ENCODE assay signal across 17 cellular contexts in the genomic region with DNA sequence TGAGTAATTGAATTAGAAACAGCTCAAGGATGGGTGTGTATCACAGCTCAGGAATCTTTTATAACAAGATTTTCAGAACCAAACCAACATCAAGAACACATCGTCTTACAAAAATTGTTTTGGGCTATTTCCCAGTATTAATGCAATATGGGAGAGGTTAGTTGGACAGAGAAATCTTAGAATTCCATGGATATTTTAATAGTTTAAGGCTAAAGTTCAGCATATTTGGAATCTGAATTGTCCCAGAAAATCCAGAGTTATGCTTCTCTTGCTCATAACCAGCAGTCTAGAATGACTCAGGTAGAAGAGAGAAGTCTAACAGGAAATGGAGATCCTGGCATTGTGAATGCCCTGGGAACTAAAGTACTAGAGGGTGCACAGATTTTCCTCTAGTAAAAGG.
A peak's percentile ranks its signal among the peaks of the same experiment; 100 is the strongest.
DNase-seq lines count a peak whose midpoint lies in the region; ATAC-seq and TF ChIP-seq lines count a peak whose summit lies in the region.
"Had no signal": no experiment of that assay in that cellular context is flagged by ENCODE, and none has a peak within 500 bp of the region (broad histone marks: within the 10 kb centered on the region; RNA-seq: fewer than 3 reads in every experiment).

No MANE protein-coding gene starts in this region.

- no peak overlapping the region for H3K9ac ChIP-seq in colonic mucosa (ENCODE audit: low read depth in 2 of 2, low read length in 2 of 2)

- no peaks in the 10 kb centered on the region for H3K4me1 ChIP-seq in colonic mucosa

- no peak overlapping the region for H3K27ac Mint-ChIP-seq in stimulated activated effector memory CD8-positive, alpha-beta T cell treated with anti-CD3 and anti-CD28 coated beads, Interleukin-12 subunit alpha, Interleukin-12 subunit beta, amount 100 ng/mL, for 72 hours
- H3K27ac Mint-ChIP-seq: activated naive CD4-positive, alpha-beta T cell treated with anti-CD3 and anti-CD28 coated beads, Interleukin-2, amount 50 U/mL, for 72 hours; dendritic cell treated with granulocyte-macrophage colony-stimulating factor and Interleukin-4, amounts not matched to agents 40 ng/mL and 50 ng/mL, for 4 days had no signal

- ATAC-seq in omental fat pad (ENCODE audit: low FRiP score): peak; percentile 83
- ATAC-seq in stimulated activated effector memory CD8-positive, alpha-beta T cell treated with anti-CD3 and anti-CD28 coated beads, Interleukin-12 subunit alpha, Interleukin-12 subunit beta, amount 100 ng/mL, for 72 hours: no peak
- ATAC-seq in HG03442 (IDR thresholded peaks at IDR 0.05; ENCODE audit: unreplicated experiment): no peak
- ATAC-seq: activated naive CD4-positive, alpha-beta T cell treated with anti-CD3 and anti-CD28 coated beads, Interleukin-2, amount 50 U/mL, for 72 hours; GM12878 had no signal

- DNase-seq in AG09309 (ENCODE audit: low read depth) (peak; percentile 88), HT1080 (ENCODE audit: low read depth) (peak; percentile 36), epithelial cell of esophagus (ENCODE audit: low read depth) (peak; percentile 35), omental fat pad (ENCODE audit: low spot score) (no peak), colonic mucosa (no peak), NCI-H526 (lab: John Stamatoyannopoulos, UW) (no peak)
- no peak for DNase-seq in stimulated activated effector memory CD8-positive, alpha-beta T cell treated with anti-CD3 and anti-CD28 coated beads, Interleukin-12 subunit alpha, Interleukin-12 subunit beta, amount 100 ng/mL, for 72 hours (ENCODE audit: low spot score in 2 of 2)
- DNase-seq: activated CD4-positive, alpha-beta T cell treated with anti-CD3 and anti-CD28 coated beads for 1 hour; C1 segment of cervical spinal cord; foreskin melanocyte; NCI-H82; spleen; T-helper 2 cell had no signal

- TF ChIP-seq CTCF in AG09309 (IDR thresholded peaks at IDR 0.05; ENCODE audit: control insufficient read depth, insufficient read depth, low read depth, low read length, missing control alignments) (no peak), epithelial cell of esophagus (IDR thresholded peaks at IDR 0.05; ENCODE audit: insufficient read depth, low read depth, low read length, missing control alignments) (no peak), omental fat pad (IDR thresholded peaks at IDR 0.05) (no peak), colonic mucosa (IDR thresholded peaks at IDR 0.05) (no peak)

- no peaks in the 10 kb centered on the region for H3K9me3 Mint-ChIP-seq in stimulated activated effector memory CD8-positive, alpha-beta T cell treated with anti-CD3 and anti-CD28 coated beads, Interleukin-12 subunit alpha, Interleukin-12 subunit beta, amount 100 ng/mL, for 72 hours
- H3K9me3 Mint-ChIP-seq: activated naive CD4-positive, alpha-beta T cell treated with anti-CD3 and anti-CD28 coated beads, Interleukin-2, amount 50 U/mL, for 72 hours had no signal

- H3K36me3 Mint-ChIP-seq in stimulated activated effector memory CD8-positive, alpha-beta T cell treated with anti-CD3 and anti-CD28 coated beads, Interleukin-12 subunit alpha, Interleukin-12 subunit beta, amount 100 ng/mL, for 72 hours: no peaks in the 10 kb centered on the region
- H3K36me3 Mint-ChIP-seq: activated naive CD4-positive, alpha-beta T cell treated with anti-CD3 and anti-CD28 coated beads, Interleukin-2, amount 50 U/mL, for 72 hours had no signal

- H3K9me3 ChIP-seq in colonic mucosa: no peaks in the 10 kb centered on the region
- H3K9me3 ChIP-seq: spleen had no signal

- no peaks in the 10 kb centered on the region for H3K27me3 ChIP-seq in colonic mucosa

- H3K4me3 ChIP-seq in AG09309 (ENCODE audit: control insufficient read depth, low read depth, low read length) (no peak overlapping the region), epithelial cell of esophagus (ENCODE audit: low read length) (no peak overlapping the region), colonic mucosa (no peak overlapping the region)
- H3K4me3 ChIP-seq: GM12878, spleen had no signal

- no peak overlapping the region for H3K27ac ChIP-seq in colonic mucosa
- H3K27ac ChIP-seq: spleen had no signal

- no peaks in the 10 kb centered on the region for H3K4me1 Mint-ChIP-seq in stimulated activated effector memory CD8-positive, alpha-beta T cell treated with anti-CD3 and anti-CD28 coated beads, Interleukin-12 subunit alpha, Interleukin-12 subunit beta, amount 100 ng/mL, for 72 hours

- intact Hi-C loops in colonic mucosa (cut with DNase I): no loop called here

- H3K36me3 ChIP-seq in colonic mucosa: no peaks in the 10 kb centered on the region
- H3K36me3 ChIP-seq: spleen had no signal

- H3K4me3 Mint-ChIP-seq in stimulated activated effector memory CD8-positive, alpha-beta T cell treated with anti-CD3 and anti-CD28 coated beads, Interleukin-12 subunit alpha, Interleukin-12 subunit beta, amount 100 ng/mL, for 72 hours: no peak overlapping the region
- H3K4me3 Mint-ChIP-seq: dendritic cell treated with granulocyte-macrophage colony-stimulating factor and Interleukin-4, amounts not matched to agents 40 ng/mL and 50 ng/mL, for 4 days had no signal

Comparison
In these comparisons a context has a peak if more than half of its experiments do, and no peak if none do; other contexts are left out.
1. DNase-seq: peak in AG09309 (single experiment), HT1080 (single experiment) and epithelial cell of esophagus (single experiment); none in omental fat pad (single experiment), colonic mucosa (single experiment), stimulated activated effector memory CD8-positive, alpha-beta T cell treated with anti-CD3 and anti-CD28 coated beads, Interleukin-12 subunit alpha, Interleukin-12 subunit beta, amount 100 ng/mL, for 72 hours (0 of 2) and NCI-H526 (0 of 2).